ENCODE assay signal across 8 cellular contexts in the genomic region with DNA sequence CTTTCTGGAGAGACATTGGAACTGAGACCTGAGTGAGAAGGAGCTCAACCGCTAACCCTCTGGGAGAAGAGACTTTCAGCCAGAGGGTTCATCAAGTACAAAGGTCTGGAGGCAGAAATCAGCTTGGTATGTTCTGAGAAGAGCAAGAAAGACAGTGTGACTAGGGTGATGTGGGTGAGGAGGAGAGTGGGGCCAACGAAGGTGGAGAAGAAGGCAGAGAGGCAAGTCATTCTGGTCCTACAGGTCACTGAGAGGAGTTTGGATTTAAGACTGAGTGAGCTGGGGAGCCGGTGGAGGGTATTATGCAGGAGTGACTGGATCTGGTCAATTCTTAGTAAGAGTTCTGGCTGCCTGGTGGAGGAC. TPM values are rescaled to one million over a fixed set of nuclear protein-coding genes. Genes with fewer than 3 reads are reported as not detected.
DNase-seq lines count a peak whose midpoint lies in the region; ATAC-seq, FAIRE-seq and TF ChIP-seq lines count a peak whose summit lies in the region.

No MANE protein-coding gene starts in this region.

- peaks cover 29% of the 10 kb centered on the region for H3K4me1 ChIP-seq in A549
- peaks cover 20% of the 10 kb centered on the region for H3K4me1 ChIP-seq in HUES48 (ENCODE audit: control insufficient read depth, insufficient read depth, low read length)
- peaks cover 0 to 7% of the 10 kb centered on the region in 2 donors for H3K4me1 ChIP-seq in breast epithelium
- H3K4me1 ChIP-seq in mucosa of rectum (ENCODE audit: control insufficient read depth in 2 of 2, insufficient read depth in 2 of 2, low read length in 2 of 2) = peaks cover 25 to 27% of the 10 kb centered on the region in 2 donors

- DNase-seq in A549 (ENCODE audit: low read depth in 1 of 2, low spot score in 1 of 2) = no peak
- DNase-seq in breast epithelium (ENCODE audit: low spot score in 2 of 2) = no peak
- DNase-seq in dermis blood vessel endothelial cell = no peak
- no peak for DNase-seq in stimulated activated CD4-positive, alpha-beta T cell treated with anti-CD3 and anti-CD28 coated beads, Interleukin-4, amount 100 ng/mL, for 24 hours
- DNase-seq in NCI-H2029 (lab: John Stamatoyannopoulos, UW) = no peak
- no peak for DNase-seq in NCI-H446 (lab: John Stamatoyannopoulos, UW)

- no peaks in the 10 kb centered on the region for H3K36me3 ChIP-seq in HUES48 (ENCODE audit: control insufficient read depth, insufficient read depth, low read length)
- H3K36me3 ChIP-seq in breast epithelium = no peaks in the 10 kb centered on the region
- H3K36me3 ChIP-seq in mucosa of rectum (ENCODE audit: control insufficient read depth in 2 of 2, insufficient read depth in 2 of 2, low read length in 2 of 2) = no peaks in the 10 kb centered on the region

- H3K4me2 ChIP-seq in A549 = peak overlapping the region; percentile 62

- H3K9me3 ChIP-seq in A549 = no peaks in the 10 kb centered on the region
- H3K9me3 ChIP-seq in HUES48 (ENCODE audit: control insufficient read depth, insufficient read depth, low read length) = no peaks in the 10 kb centered on the region
- no peaks in the 10 kb centered on the region for H3K9me3 ChIP-seq in breast epithelium
- H3K9me3 ChIP-seq in mucosa of rectum (ENCODE audit: control insufficient read depth in 2 of 2, low read length in 2 of 2) = no peaks in the 10 kb centered on the region

- H3K27ac ChIP-seq in A549 (peak overlapping the region; percentile 71 to 74), HUES48 (ENCODE audit: low read depth, low read length) (no peak overlapping the region), breast epithelium (peak overlapping the region; percentile 93 to 98), mucosa of rectum (ENCODE audit: low read depth in 2 of 2, low read length in 2 of 2) (peak overlapping the region; percentile 68 to 69)

- POLR2A ChIA-PET in A549 (lab: Yijun Ruan, JAX) = no interaction called here

- H3K4me3 ChIP-seq in A549 (peak overlapping the region; percentile 42), HUES48 (ENCODE audit: low read depth, low read length) (peak overlapping the region; percentile 69), breast epithelium (peak overlapping the region; percentile 17 to 55 (median 42)), mucosa of rectum (ENCODE audit: low read length in 2 of 2) (peak overlapping the region; percentile 55 to 75)

- no peak for ATAC-seq in A549

- TF ChIP-seq POLR2A in A549 (IDR thresholded peaks at IDR 0.05; ENCODE audit: low read length) = no peak
- TF ChIP-seq POLR2A in breast epithelium (IDR thresholded peaks at IDR 0.05) = no peak

- peaks cover 20% of the 10 kb centered on the region for H3K27me3 ChIP-seq in HUES48 (ENCODE audit: control insufficient read depth, insufficient read depth, low read length)
- H3K27me3 ChIP-seq in breast epithelium = no peaks in the 10 kb centered on the region
- no peaks in the 10 kb centered on the region for H3K27me3 ChIP-seq in mucosa of rectum (ENCODE audit: control insufficient read depth in 2 of 2, insufficient read depth in 2 of 2, low read length in 2 of 2)

- no peak for FAIRE-seq in A549 (lab: Jason Lieb, UNC)

- TF ChIP-seq CTCF in A549 (IDR thresholded peaks at IDR 0.05) (no peak), breast epithelium (IDR thresholded peaks at IDR 0.05) (no peak)

- TF ChIP-seq EP300 in A549 (IDR thresholded peaks at IDR 0.05) = no peak

- 68% methylated on average over 3 of the region's 3 CpGs for WGBS in A549 (ENCODE audit: missing lambda C conversion rate)

- no peak for TF ChIP-seq RAD21 in A549 (conservative IDR thresholded peaks at IDR 0.05 in 1 of 2, IDR thresholded peaks at IDR 0.05 in 1 of 2)

- H3K9ac ChIP-seq in HUES48 (ENCODE audit: low read depth, low read length) = no peak overlapping the region
- peak overlapping the region; percentile 47 to 50 for H3K9ac ChIP-seq in mucosa of rectum (ENCODE audit: low read depth in 1 of 2, low read length in 2 of 2)

- CTCF ChIA-PET in A549 (lab: Yijun Ruan, JAX) = interaction anchor here (0.8 to 6.4 kb wide), 5 partner anchors 10 to 112 kb away, joined by 3 to 37 read pairs (median 3); no protein-coding TSS in a partner anchor

- intact Hi-C loops in breast epithelium (cut with DNase I; ENCODE audit: low total_unique reads) = no loop called here

TF ChIP-seq in A549, 52 proteins besides CTCF, POLR2A, EP300 and RAD21:
- TF ChIP-seq MAFK (IDR thresholded peaks at IDR 0.05; ENCODE audit: partially characterized antibody) = no peak
- TF ChIP-seq PHF8 (IDR thresholded peaks at IDR 0.05; ENCODE audit: borderline replicate concordance, low read depth) = no peak
- TF ChIP-seq ZSCAN20 (CRISPR knock-in tag; IDR thresholded peaks at IDR 0.05) = no peak
- no peak for TF ChIP-seq FOSL2 (IDR thresholded peaks at IDR 0.05)
- no peak for TF ChIP-seq FOSL2 (CRISPR knock-in tag; IDR thresholded peaks at IDR 0.05)
- TF ChIP-seq TP53 (CRISPR knock-in tag; IDR thresholded peaks at IDR 0.05) = no peak
- TF ChIP-seq, protein P1, sequence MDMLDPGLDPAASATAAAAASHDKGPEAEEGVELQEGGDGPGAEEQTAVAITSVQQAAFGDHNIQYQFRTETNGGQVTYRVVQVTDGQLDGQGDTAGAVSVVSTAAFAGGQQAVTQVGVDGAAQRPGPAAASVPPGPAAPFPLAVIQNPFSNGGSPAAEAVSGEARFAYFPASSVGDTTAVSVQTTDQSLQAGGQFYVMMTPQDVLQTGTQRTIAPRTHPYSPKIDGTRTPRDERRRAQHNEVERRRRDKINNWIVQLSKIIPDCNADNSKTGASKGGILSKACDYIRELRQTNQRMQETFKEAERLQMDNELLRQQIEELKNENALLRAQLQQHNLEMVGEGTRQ (IDR thresholded peaks at IDR 0.05) = no peak
- no peak for TF ChIP-seq ZNF302 (CRISPR knock-in tag; IDR thresholded peaks at IDR 0.05)
- TF ChIP-seq KDM5A (IDR thresholded peaks at IDR 0.05) = no peak

RNA-seq across cellular contexts. Expression of a gene that starts 12.2 kb away (rescaled TPM):
- polyA plus RNA-seq in A549 (2011; rRNA removed) = not detected in 2 replicates
- polyA plus RNA-seq in A549 (2012; cell fraction: cytosol; rRNA removed) = not detected in 2 replicates
- polyA plus RNA-seq in A549 (2012; cell fraction: nucleus; rRNA removed) = not detected in 2 replicates
- not detected in 3 replicates for polyA plus RNA-seq in A549 (2017; fragmentation: RNase III; extraction: RNeasy Plus Mini Kit Qiagen cat#74134 plus additional on column Dnase treatment)
- polyA minus RNA-seq in A549 (2011; rRNA and poly(A)+ RNA removed) = not detected in 2 replicates
- total RNA-seq in breast epithelium = under 1 TPM in 1 of 3 donors, not detected in 2; 0.44 TPM
- total RNA-seq in dermis blood vessel endothelial cell = not detected in 2 replicates

RNA-seq across cellular contexts. Expression of a gene that starts 26.8 kb away (rescaled TPM):
- 15.5 and 15.6 TPM in 2 replicates for polyA plus RNA-seq in A549 (2011; rRNA removed)
- 15.8 and 22.0 TPM in 2 replicates for polyA plus RNA-seq in A549 (2012; cell fraction: cytosol; rRNA removed)
- 40.2 and 41.8 TPM in 2 replicates for polyA plus RNA-seq in A549 (2012; cell fraction: nucleus; rRNA removed)
- 10.7 to 12.9 TPM (median 12.0 TPM) in 3 replicates for polyA plus RNA-seq in A549 (2017; fragmentation: RNase III; extraction: RNeasy Plus Mini Kit Qiagen cat#74134 plus additional on column Dnase treatment)
- 36.0 and 40.0 TPM in 2 replicates for polyA minus RNA-seq in A549 (2011; rRNA and poly(A)+ RNA removed)
- total RNA-seq in breast epithelium = 100 to 1,000 TPM in 1 of 3 donors, 10 to 100 TPM in 2; 30.2 to 112 (median 59.0) TPM
- total RNA-seq in dermis blood vessel endothelial cell = 9.2 and 15.1 TPM in 2 replicates
